In genomic region chr6:79250107-79250514, GRCh38 we compare ENCODE assay signal across 7 cellular contexts.
DNase-seq lines count a peak whose midpoint lies in the region; ATAC-seq and TF ChIP-seq lines count a peak whose summit lies in the region.

No MANE protein-coding gene starts in this region.

- H3K9me3 Mint-ChIP-seq in memory B cell = no peaks in the 10 kb centered on the region

- no peaks in the 10 kb centered on the region for H3K27me3 Mint-ChIP-seq in memory B cell

- H3K36me3 ChIP-seq in KMS-11 (ENCODE audit: insufficient read depth) = no peaks in the 10 kb centered on the region

- peak; percentile 71 for ATAC-seq in GM18508 (IDR thresholded peaks at IDR 0.05; ENCODE audit: insufficient read depth, unreplicated experiment)
- ATAC-seq in GM21737 (IDR thresholded peaks at IDR 0.05; ENCODE audit: unreplicated experiment) = peak; percentile 65
- peak; percentile 43 for ATAC-seq in memory B cell (ENCODE audit: low read depth)
- ATAC-seq in GM21515 (IDR thresholded peaks at IDR 0.05; ENCODE audit: unreplicated experiment) = no peak

- peak overlapping the region; percentile 55; the same call in 1 of the 2 replicates for H3K4me2 ChIP-seq in KMS-11

- no peak overlapping the region for H3K4me3 ChIP-seq in KMS-11 (IDR thresholded peaks at IDR 0.05; ENCODE audit: insufficient read depth, low read depth, low read length)

- H3K27ac ChIP-seq in KMS-11 = peak overlapping the region; percentile 39; the same call in 1 of the 2 replicates

- H3K4me1 ChIP-seq in KMS-11 (ENCODE audit: low read depth, poor library complexity, severe bottlenecking) = peaks cover 30% of the 10 kb centered on the region

- no peak overlapping the region for H3K4me3 Mint-ChIP-seq in memory B cell

- no peaks in the 10 kb centered on the region for H3K79me2 ChIP-seq in KMS-11 (ENCODE audit: insufficient read depth, low read depth)

- H4K20me1 ChIP-seq in KMS-11 (ENCODE audit: insufficient read depth) = no peaks in the 10 kb centered on the region

- H3K4me1 Mint-ChIP-seq in memory B cell = peaks cover 10% of the 10 kb centered on the region

- H2AFZ ChIP-seq in KMS-11 (ENCODE audit: low read depth) = peak overlapping the region; percentile 23; the same call in 1 of the 2 replicates

- DNase-seq in memory B cell (ENCODE audit: low spot score in 2 of 2) (peak in 1 of 2 donors; percentile 1), AG08396 (ENCODE audit: low spot score) (no peak)
- no peak for DNase-seq in stimulated activated CD4-positive, alpha-beta T cell treated with anti-CD3 and anti-CD28 coated beads, Interleukin-12 subunit alpha, Interleukin-12 subunit beta, amount 100 ng/mL, for 4 hours

- H3K27ac Mint-ChIP-seq in memory B cell = no peak overlapping the region

- TF ChIP-seq CTCF in KMS-11 (conservative IDR thresholded peaks at IDR 0.05; ENCODE audit: low read depth, low read length) = 0 out of 2 replicates have a peak, but pooled peaks have one; percentile 23

- no peak overlapping the region for H3K9ac ChIP-seq in KMS-11

- H3K27me3 ChIP-seq in KMS-11 (ENCODE audit: insufficient read depth, low read depth) = no peaks in the 10 kb centered on the region

- peaks cover 2% of the 10 kb centered on the region for H3K36me3 Mint-ChIP-seq in memory B cell
